In the genomic region with DNA sequence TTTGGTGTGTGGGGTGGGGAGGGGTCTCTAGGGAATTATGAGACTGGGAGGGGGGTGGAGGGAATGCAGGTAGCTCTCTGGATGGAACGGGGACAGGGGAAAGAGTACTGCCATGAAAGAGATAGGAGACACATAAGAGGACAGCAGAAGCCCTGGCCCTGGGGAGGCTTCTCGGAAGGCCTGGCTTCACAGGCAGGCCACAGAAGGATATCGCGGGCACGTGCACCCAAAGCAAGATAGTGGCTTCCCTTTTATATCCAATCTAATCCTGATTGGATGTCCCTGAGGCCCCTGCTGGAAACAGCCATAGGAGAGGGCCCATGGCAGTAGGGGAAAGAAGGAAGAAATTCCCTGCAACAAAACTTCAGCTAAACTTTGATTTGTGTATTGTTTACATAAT, we compare ENCODE assay signal across 16 cellular contexts.
DNase-seq lines count a peak whose midpoint lies in the region; ATAC-seq and TF ChIP-seq lines count a peak whose summit lies in the region.
"Had no signal": no experiment of that assay in that cellular context is flagged by ENCODE, and none has a peak within 500 bp of the region (broad histone marks: within the 10 kb centered on the region; RNA-seq: fewer than 3 reads in every experiment).

No MANE protein-coding gene starts in this region.

- H2AFZ ChIP-seq in HCT116 (ENCODE audit: low read depth, low read length, poor library complexity, severe bottlenecking) (no peak overlapping the region), Karpas-422 (ENCODE audit: low read length) (no peak overlapping the region)
- H2AFZ ChIP-seq: GM23338 had no signal

- RAD21 ChIA-PET in HCT116 (lab: Charles Lee; ENCODE audit: low non-redundant PET in 1 of 2, low total read pairs in 2 of 2, uncharacterized antibody in 2 of 2, unreplicated experiment in 2 of 2), result no interaction called here

- H3K79me2 ChIP-seq in HCT116 (ENCODE audit: insufficient read depth, low read length) (no peaks in the 10 kb centered on the region), Karpas-422 (ENCODE audit: low read length) (peaks cover 15% of the 10 kb centered on the region)

- DNase-seq in HCT116 (ENCODE audit: low read depth, low spot score), result no peak
- no peak for DNase-seq in Karpas-422
- DNase-seq in endodermal cell, result peak; percentile 8
- peak; percentile 13 for DNase-seq in stimulated activated CD8-positive, alpha-beta memory T cell treated with anti-CD3 and anti-CD28 coated beads, Interleukin-4, amount 100 ng/mL, for 48 hours
- DNase-seq in central memory CD4-positive, alpha-beta T cell, result no peak
- DNase-seq in stimulated activated CD4-positive, alpha-beta T cell treated with anti-CD3 and anti-CD28 coated beads, Interleukin-15, amount 100 ng/mL, for 24 hours, result no peak
- DNase-seq: C1 segment of cervical spinal cord; Calu3; CD4-positive, alpha-beta memory T cell; COR-L47; DMS53; DMS79 treated with DMSO at 0.1 percent for 48 hours; GF-D8; H9; HFFc6 had no signal

- peaks cover 4% of the 10 kb centered on the region for H3K4me1 Mint-ChIP-seq in endodermal cell
- H3K4me1 Mint-ChIP-seq: CD4-positive, alpha-beta memory T cell had no signal

- intact Hi-C loops in HCT116 (cut with micrococcal nuclease), result no loop called here

- H3K9me2 ChIP-seq in HCT116 (ENCODE audit: insufficient read depth) (no peaks in the 10 kb centered on the region), Karpas-422 (replicated peaks; ENCODE audit: insufficient read depth, low read length) (no peaks in the 10 kb centered on the region)

- H3K4me3 Mint-ChIP-seq in endodermal cell, result no peak overlapping the region
- H3K4me3 Mint-ChIP-seq: CD4-positive, alpha-beta memory T cell; GM23338; H9; HFFc6 had no signal

- no peak for TF ChIP-seq POLR2A in HCT116 (IDR thresholded peaks at IDR 0.05; ENCODE audit: borderline replicate concordance, extremely low read depth, insufficient read depth, insufficient read length)

- H3K36me3 Mint-ChIP-seq in endodermal cell (ENCODE audit: low read depth), result no peaks in the 10 kb centered on the region
- H3K36me3 Mint-ChIP-seq: CD4-positive, alpha-beta memory T cell had no signal

- H3K4me2 ChIP-seq in HCT116 (ENCODE audit: low read length), result no peak overlapping the region
- H3K4me2 ChIP-seq in Karpas-422 (ENCODE audit: low read depth, low read length, poor library complexity, severe bottlenecking), result no peak overlapping the region
- H3K4me2 ChIP-seq: GM23338 had no signal

- no peaks in the 10 kb centered on the region for H3K27me3 Mint-ChIP-seq in endodermal cell (ENCODE audit: insufficient read depth)

- H3K27ac Mint-ChIP-seq in endodermal cell, result no peak overlapping the region
- H3K27ac Mint-ChIP-seq: GM23338, H9, HFFc6 had no signal

- no peaks in the 10 kb centered on the region for H3K4me1 ChIP-seq in HCT116 (ENCODE audit: control insufficient read depth in 1 of 2, insufficient read depth in 2 of 2, low read length in 2 of 2)
- H3K4me1 ChIP-seq in Karpas-422 (ENCODE audit: low read length), result peaks cover 83% of the 10 kb centered on the region
- no peaks in the 10 kb centered on the region for H3K4me1 ChIP-seq in endodermal cell (ENCODE audit: control insufficient read depth, insufficient read depth, low read length)

- TSS peak; percentile 32 for BruUV-seq in HCT116 (replicated peaks; lab: Mats Ljungman, UMichigan)

- H3K9me3 Mint-ChIP-seq in endodermal cell, result no peaks in the 10 kb centered on the region
- H3K9me3 Mint-ChIP-seq: CD4-positive, alpha-beta memory T cell; GM23338; H9 had no signal

- H4K20me1 ChIP-seq in HCT116 (ENCODE audit: insufficient read depth) (no peaks in the 10 kb centered on the region), Karpas-422 (ENCODE audit: insufficient read depth, low read depth, low read length) (no peaks in the 10 kb centered on the region)

- H3K9ac ChIP-seq in HCT116 (ENCODE audit: low read length) (no peak overlapping the region), Karpas-422 (ENCODE audit: low read length) (no peak overlapping the region), endodermal cell (ENCODE audit: extremely low read depth, low read length, poor library complexity, severe bottlenecking) (no peak overlapping the region)

- no peak for TF ChIP-seq RAD21 in HCT116 (IDR thresholded peaks at IDR 0.05; ENCODE audit: low read depth)

- no peak overlapping the region for H3K27ac ChIP-seq in HCT116 (ENCODE audit: low read depth, low read length)
- H3K27ac ChIP-seq in Karpas-422 (ENCODE audit: low read length), result peak overlapping the region; percentile 97
- H3K27ac ChIP-seq in endodermal cell (ENCODE audit: low read depth, low read length), result no peak overlapping the region

- H3K36me3 ChIP-seq in HCT116 (ENCODE audit: control insufficient read depth in 1 of 2, insufficient read depth in 2 of 2, low read length in 2 of 2) (no peaks in the 10 kb centered on the region), Karpas-422 (ENCODE audit: insufficient read depth, low read length) (peaks cover 74% of the 10 kb centered on the region), endodermal cell (ENCODE audit: control insufficient read depth, insufficient read depth, low read length) (no peaks in the 10 kb centered on the region)

- H3K4me3 ChIP-seq in HCT116 (replicated peaks in 1 of 2; ENCODE audit: low read depth in 1 of 2, low read length in 2 of 2), result no peak overlapping the region
- H3K4me3 ChIP-seq in Karpas-422 (ENCODE audit: low read length), result no peak overlapping the region
- H3K4me3 ChIP-seq in endodermal cell (ENCODE audit: low read length), result no peak overlapping the region
- H3K4me3 ChIP-seq: GM23338 had no signal

- CTCF ChIA-PET in HCT116 (lab: Charles Lee), result no interaction called here

- WGBS in endodermal cell (ENCODE audit: insufficient coverage in 1 of 2, insufficient read length in 1 of 2), 2 experiments, result 91 to 93% methylated on average over 4 to 5 of the region's 5 CpGs

- TF ChIP-seq CTCF in HCT116 (IDR thresholded peaks at IDR 0.05 in 2 of 3, conservative IDR thresholded peaks at IDR 0.05 in 1 of 3; ENCODE audit: borderline replicate concordance in 1 of 3, insufficient read depth in 1 of 3, low read depth in 2 of 3, low read length in 2 of 3) (no peak), endodermal cell (conservative IDR thresholded peaks at IDR 0.05) (no peak)

- ATAC-seq in HCT116, result no peak
- ATAC-seq: GM23338 had no signal

- H3K9me3 ChIP-seq in HCT116 (ENCODE audit: control insufficient read depth in 1 of 2, insufficient read depth in 1 of 2, low read depth in 1 of 2, low read length in 2 of 2) (no peaks in the 10 kb centered on the region), Karpas-422 (ENCODE audit: low read length) (no peaks in the 10 kb centered on the region; the same call in none of the 2 replicates), endodermal cell (ENCODE audit: control insufficient read depth, low read length) (no peaks in the 10 kb centered on the region)

- POLR2A ChIA-PET in HCT116 (lab: Charles Lee), result no interaction called here

- H3K27me3 ChIP-seq in HCT116 (ENCODE audit: insufficient read depth, low read length) (no peaks in the 10 kb centered on the region), Karpas-422 (ENCODE audit: low read length) (no peaks in the 10 kb centered on the region), endodermal cell (ENCODE audit: control insufficient read depth, insufficient read depth, low read length, poor library complexity, severe bottlenecking) (no peaks in the 10 kb centered on the region)

TF ChIP-seq in HCT116, 20 proteins besides CTCF, POLR2A, EP300 and RAD21:
- TF ChIP-seq, protein P1, sequence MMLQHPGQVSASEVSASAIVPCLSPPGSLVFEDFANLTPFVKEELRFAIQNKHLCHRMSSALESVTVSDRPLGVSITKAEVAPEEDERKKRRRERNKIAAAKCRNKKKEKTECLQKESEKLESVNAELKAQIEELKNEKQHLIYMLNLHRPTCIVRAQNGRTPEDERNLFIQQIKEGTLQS (IDR thresholded peaks at IDR 0.05), result no peak
- TF ChIP-seq, protein P2, sequence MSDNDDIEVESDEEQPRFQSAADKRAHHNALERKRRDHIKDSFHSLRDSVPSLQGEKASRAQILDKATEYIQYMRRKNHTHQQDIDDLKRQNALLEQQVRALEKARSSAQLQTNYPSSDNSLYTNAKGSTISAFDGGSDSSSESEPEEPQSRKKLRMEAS (IDR thresholded peaks at IDR 0.05), result no peak
- no peak for TF ChIP-seq POLR2AphosphoS5 (IDR thresholded peaks at IDR 0.05; ENCODE audit: low read depth, low read length)
- TF ChIP-seq, protein P3, sequence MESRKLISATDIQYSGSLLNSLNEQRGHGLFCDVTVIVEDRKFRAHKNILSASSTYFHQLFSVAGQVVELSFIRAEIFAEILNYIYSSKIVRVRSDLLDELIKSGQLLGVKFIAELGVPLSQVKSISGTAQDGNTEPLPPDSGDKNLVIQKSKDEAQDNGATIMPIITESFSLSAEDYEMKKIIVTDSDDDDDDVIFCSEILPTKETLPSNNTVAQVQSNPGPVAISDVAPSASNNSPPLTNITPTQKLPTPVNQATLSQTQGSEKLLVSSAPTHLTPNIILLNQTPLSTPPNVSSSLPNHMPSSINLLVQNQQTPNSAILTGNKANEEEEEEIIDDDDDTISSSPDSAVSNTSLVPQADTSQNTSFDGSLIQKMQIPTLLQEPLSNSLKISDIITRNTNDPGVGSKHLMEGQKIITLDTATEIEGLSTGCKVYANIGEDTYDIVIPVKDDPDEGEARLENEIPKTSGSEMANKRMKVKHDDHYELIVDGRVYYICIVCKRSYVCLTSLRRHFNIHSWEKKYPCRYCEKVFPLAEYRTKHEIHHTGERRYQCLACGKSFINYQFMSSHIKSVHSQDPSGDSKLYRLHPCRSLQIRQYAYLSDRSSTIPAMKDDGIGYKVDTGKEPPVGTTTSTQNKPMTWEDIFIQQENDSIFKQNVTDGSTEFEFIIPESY (IDR thresholded peaks at IDR 0.05; ENCODE audit: extremely low read depth, insufficient replicate concordance, low read length), result no peak
- no peak for TF ChIP-seq FOSL1 (IDR thresholded peaks at IDR 0.05; ENCODE audit: low read depth)
- no peak for TF ChIP-seq SIN3A (IDR thresholded peaks at IDR 0.05; ENCODE audit: low read depth)
- no peak for TF ChIP-seq CBX3 (IDR thresholded peaks at IDR 0.05; ENCODE audit: low read depth)
- TF ChIP-seq ZFX (IDR thresholded peaks at IDR 0.05), result no peak
- TF ChIP-seq SRF (IDR thresholded peaks at IDR 0.05; ENCODE audit: low read depth), result no peak
- TF ChIP-seq EZH2phosphoT487 (IDR thresholded peaks at IDR 0.05; ENCODE audit: borderline replicate concordance), result no peak
- no peak for TF ChIP-seq EGR1 (IDR thresholded peaks at IDR 0.05; ENCODE audit: low read depth)
- TF ChIP-seq TCF7L2 (IDR thresholded peaks at IDR 0.05; ENCODE audit: borderline replicate concordance, extremely low read depth, insufficient read depth, insufficient read length), result no peak
- no peak for TF ChIP-seq YY1 (IDR thresholded peaks at IDR 0.05; ENCODE audit: extremely low read depth, insufficient replicate concordance, low read depth, low read length)
- TF ChIP-seq JUND (IDR thresholded peaks at IDR 0.05), result no peak
- no peak for TF ChIP-seq ELF1 (IDR thresholded peaks at IDR 0.05; ENCODE audit: borderline replicate concordance, low read depth)
- no peak for TF ChIP-seq SP1 (IDR thresholded peaks at IDR 0.05; ENCODE audit: low read depth)

Comparison
In these comparisons a context has a peak if more than half of its experiments do, and no peak if none do; other contexts are left out.
1. DNase-seq: peak in endodermal cell (single experiment) and stimulated activated CD8-positive, alpha-beta memory T cell treated with anti-CD3 and anti-CD28 coated beads, Interleukin-4, amount 100 ng/mL, for 48 hours (single experiment); none in HCT116 (single experiment), Karpas-422 (single experiment), central memory CD4-positive, alpha-beta T cell (single experiment) and stimulated activated CD4-positive, alpha-beta T cell treated with anti-CD3 and anti-CD28 coated beads, Interleukin-15, amount 100 ng/mL, for 24 hours (single experiment).